Comparison of ENCODE assay signal across 26 cellular contexts in genomic region chr9:134637696-134638502, GRCh38. TPM values are rescaled to one million over a fixed set of nuclear protein-coding genes. Genes with fewer than 3 reads are reported as not detected.
DNase-seq lines count a peak whose midpoint lies in the region; ATAC-seq and TF ChIP-seq lines count a peak whose summit lies in the region.
"Had no signal": no experiment of that assay in that cellular context is flagged by ENCODE, and none has a peak within 500 bp of the region (broad histone marks: within the 10 kb centered on the region; RNA-seq: fewer than 3 reads in every experiment).

No MANE protein-coding gene starts in this region.

- H2AFZ ChIP-seq in GM23338 (0 out of 2 replicates have a peak overlapping the region, but pooled peaks have one; percentile 43), trophoblast cell (ENCODE audit: insufficient read depth, low read length, poor library complexity) (no peak overlapping the region)

- H3K36me3 ChIP-seq in GM23338 (ENCODE audit: insufficient read depth) (no peaks in the 10 kb centered on the region), trophoblast cell (ENCODE audit: control insufficient read depth in 1 of 2, insufficient read depth in 2 of 2, low read length in 2 of 2) (peaks cover 0 to 2% of the 10 kb centered on the region in 2 experiments)
- H3K36me3 ChIP-seq: gastroesophageal sphincter, prostate gland, uterus had no signal

- POLR2A ChIA-PET in activated CD8-positive, alpha-beta T cell treated with anti-CD3 and anti-CD28 coated beads, Interleukin-2, amount 10 ng/mL, durations not matched to agents 7 days and 5 days (lab: Charles Lee) = no interaction called here

- no peak for TF ChIP-seq CTCF in GM23338 (conservative IDR thresholded peaks at IDR 0.05; ENCODE audit: low read depth in 2 of 2)

- H2BK5ac ChIP-seq in trophoblast cell (ENCODE audit: low read depth, low read length, poor library complexity) = no peak overlapping the region

- peaks cover 24% of the 10 kb centered on the region; the same call in 2 of the 3 replicates for H3K4me1 Mint-ChIP-seq in GM23338
- H3K4me1 Mint-ChIP-seq in activated CD8-positive, alpha-beta T cell treated with anti-CD3 and anti-CD28 coated beads, Interleukin-2, amount 10 ng/mL, durations not matched to agents 7 days and 5 days (ENCODE audit: low read depth) = no peaks in the 10 kb centered on the region
- H3K4me1 Mint-ChIP-seq: activated CD4-positive, alpha-beta T cell treated with anti-CD3 and anti-CD28 coated beads, Interleukin-2, amount 10 ng/mL, durations not matched to agents 24 days and 14 days; activated CD8-positive, alpha-beta memory T cell treated with anti-CD3 and anti-CD28 coated beads, Interleukin-2, amount 10 ng/mL, durations not matched to agents 7 days and 5 days had no signal

- no peak overlapping the region for H3K4me3 Mint-ChIP-seq in GM23338
- H3K4me3 Mint-ChIP-seq in activated CD8-positive, alpha-beta T cell treated with anti-CD3 and anti-CD28 coated beads, Interleukin-2, amount 10 ng/mL, durations not matched to agents 7 days and 5 days = no peak overlapping the region
- H3K4me3 Mint-ChIP-seq: activated CD4-positive, alpha-beta T cell treated with anti-CD3 and anti-CD28 coated beads, Interleukin-2, amount 10 ng/mL, durations not matched to agents 24 days and 14 days; activated CD8-positive, alpha-beta memory T cell treated with anti-CD3 and anti-CD28 coated beads, Interleukin-2, amount 10 ng/mL, durations not matched to agents 7 days and 5 days had no signal

- ATAC-seq in GM23338 = no peak
- ATAC-seq in activated CD8-positive, alpha-beta T cell treated with anti-CD3 and anti-CD28 coated beads, Interleukin-2, amount 10 ng/mL, durations not matched to agents 7 days and 5 days = no peak
- ATAC-seq: activated CD8-positive, alpha-beta memory T cell treated with anti-CD3 and anti-CD28 coated beads, Interleukin-2, amount 10 ng/mL, durations not matched to agents 7 days and 5 days; body of pancreas; gastroesophageal sphincter; GM12878 had no signal

- H3K9me3 Mint-ChIP-seq in GM23338 = no peaks in the 10 kb centered on the region
- H3K9me3 Mint-ChIP-seq in activated CD8-positive, alpha-beta T cell treated with anti-CD3 and anti-CD28 coated beads, Interleukin-2, amount 10 ng/mL, durations not matched to agents 7 days and 5 days (ENCODE audit: insufficient read depth) = no peaks in the 10 kb centered on the region
- H3K9me3 Mint-ChIP-seq: activated CD4-positive, alpha-beta T cell treated with anti-CD3 and anti-CD28 coated beads, Interleukin-2, amount 10 ng/mL, durations not matched to agents 24 days and 14 days had no signal

- H4K12ac ChIP-seq in trophoblast cell (ENCODE audit: low read depth, low read length) = no peak overlapping the region

- H3K4me1 ChIP-seq in GM23338 (ENCODE audit: insufficient read depth) = peaks cover 13% of the 10 kb centered on the region; the same call in 1 of the 2 replicates
- H3K4me1 ChIP-seq in trophoblast cell (ENCODE audit: control insufficient read depth in 1 of 2, insufficient read depth in 2 of 2, low read length in 2 of 2) = peaks cover 18 to 19% of the 10 kb centered on the region in 2 experiments
- H3K4me1 ChIP-seq: uterus had no signal

- no peak overlapping the region for H4K8ac ChIP-seq in trophoblast cell (ENCODE audit: low read depth, low read length)

- H3F3A ChIP-seq in GM23338 (replicated peaks; ENCODE audit: low read depth) = 0 out of 2 replicates have a peak, but pooled peaks cover 3% of the 10 kb centered on the region

- H3K9me3 ChIP-seq in trophoblast cell (ENCODE audit: insufficient read depth, low read depth, low read length) = peaks cover 2% of the 10 kb centered on the region
- H3K9me3 ChIP-seq: body of pancreas, gastroesophageal sphincter, prostate gland, uterus had no signal

- H4K91ac ChIP-seq in trophoblast cell (ENCODE audit: low read depth, low read length) = peak overlapping the region; percentile 57

- H3K4me3 ChIP-seq in GM23338 (no peak overlapping the region), trophoblast cell (ENCODE audit: low read depth, low read length) (no peak overlapping the region)
- H3K4me3 ChIP-seq: body of pancreas, gastroesophageal sphincter, GM12878, lung, prostate gland, uterus had no signal

- peak overlapping the region; percentile 34 for H3K18ac ChIP-seq in trophoblast cell (ENCODE audit: low read length)

- CTCF ChIA-PET in activated CD8-positive, alpha-beta T cell treated with anti-CD3 and anti-CD28 coated beads, Interleukin-2, amount 10 ng/mL, durations not matched to agents 7 days and 5 days (lab: Charles Lee) = no interaction called here

- peak overlapping the region; percentile 18 for H2BK120ac ChIP-seq in trophoblast cell (ENCODE audit: insufficient read depth, low read length, poor library complexity)

- no peak overlapping the region for H3K9ac ChIP-seq in trophoblast cell (ENCODE audit: low read length)

- H3K79me2 ChIP-seq in GM23338 (replicated peaks; ENCODE audit: insufficient read depth) (no peaks in the 10 kb centered on the region), trophoblast cell (ENCODE audit: control insufficient read depth, insufficient read depth, low read length, poor library complexity) (peaks cover 14% of the 10 kb centered on the region)

- H3K27ac ChIP-seq in GM23338 (ENCODE audit: low read depth) = no peak overlapping the region
- H3K27ac ChIP-seq in trophoblast cell (ENCODE audit: low read depth, low read length) = no peak overlapping the region
- H3K27ac ChIP-seq: body of pancreas, prostate gland, uterus, VCaP had no signal

- H3K27me3 Mint-ChIP-seq in GM23338 (ENCODE audit: insufficient read depth, low read depth, poor library complexity) = peaks cover 24% of the 10 kb centered on the region
- H3K27me3 Mint-ChIP-seq in activated CD8-positive, alpha-beta T cell treated with anti-CD3 and anti-CD28 coated beads, Interleukin-2, amount 10 ng/mL, durations not matched to agents 7 days and 5 days (ENCODE audit: low read depth) = peaks cover 12% of the 10 kb centered on the region
- H3K27me3 Mint-ChIP-seq: CD4-positive, CD25-positive, alpha-beta regulatory T cell had no signal

- H4K20me1 ChIP-seq in GM23338 (replicated peaks; ENCODE audit: insufficient read depth) = no peaks in the 10 kb centered on the region

- peak overlapping the region; percentile 22 for H3K14ac ChIP-seq in trophoblast cell (ENCODE audit: low read length)

- H3K36me3 Mint-ChIP-seq in GM23338 (ENCODE audit: low read depth) = no peaks in the 10 kb centered on the region
- no peaks in the 10 kb centered on the region for H3K36me3 Mint-ChIP-seq in activated CD8-positive, alpha-beta T cell treated with anti-CD3 and anti-CD28 coated beads, Interleukin-2, amount 10 ng/mL, durations not matched to agents 7 days and 5 days (ENCODE audit: low read depth)
- H3K36me3 Mint-ChIP-seq: activated CD8-positive, alpha-beta memory T cell treated with anti-CD3 and anti-CD28 coated beads, Interleukin-2, amount 10 ng/mL, durations not matched to agents 7 days and 5 days; CD4-positive, CD25-positive, alpha-beta regulatory T cell had no signal

- DNase-seq in GM23338 (ENCODE audit: low spot score) (no peak), SHP77 treated with DMSO at 0.1 percent for 48 hours (lab: John Stamatoyannopoulos, UW) (peak; percentile 24), islet precursor cell (peak; percentile 54), trophoblast cell (peak; percentile 59 to 73), SIG-M5 (lab: John Stamatoyannopoulos, UW) (no peak), OCI-M1 (lab: John Stamatoyannopoulos, UW) (no peak), NCI-H2081 treated with DMSO at 0.1 percent for 48 hours (lab: John Stamatoyannopoulos, UW) (no peak)
- no peak for DNase-seq in activated CD8-positive, alpha-beta T cell treated with anti-CD3 and anti-CD28 coated beads, Interleukin-2, amount 10 ng/mL, durations not matched to agents 7 days and 5 days
- DNase-seq: activated CD4-positive, alpha-beta T cell treated with anti-CD3 and anti-CD28 coated beads, Interleukin-2, amount 10 ng/mL, durations not matched to agents 24 days and 14 days; activated CD8-positive, alpha-beta memory T cell treated with anti-CD3 and anti-CD28 coated beads, Interleukin-2, amount 10 ng/mL, durations not matched to agents 7 days and 5 days; activated T-cell treated with anti-CD3 and anti-CD28 coated beads, Interleukin-2, amount 50 U/mL, for 48 hours; CD4-positive, CD25-positive, alpha-beta regulatory T cell; cerebellar nuclear complex; NCI-H1105; NCI-H2029; NCI-H226; NCI-H69; stimulated activated naive CD4-positive, alpha-beta T cell treated with Interleukin-2 at 50 U/mL for 16 hours; uterus had no signal

- peak overlapping the region; percentile 27 for H2AK5ac ChIP-seq in trophoblast cell (ENCODE audit: low read length)

- no peak overlapping the region for H3K4ac ChIP-seq in trophoblast cell (ENCODE audit: low read depth, low read length)

- no peak overlapping the region for H3K23ac ChIP-seq in trophoblast cell (ENCODE audit: low read length)

- no peaks in the 10 kb centered on the region for H3K9me2 ChIP-seq in GM23338 (ENCODE audit: insufficient read depth)

- H2BK12ac ChIP-seq in trophoblast cell (ENCODE audit: low read length) = peak overlapping the region; percentile 42

- no CpG with 5 or more reads among the region's 23 CpGs for WGBS in trophoblast cell (ENCODE audit: extremely low coverage, insufficient coverage, insufficient read length)

- peaks cover 5% of the 10 kb centered on the region; the same call in 1 of the 2 replicates for H3K27me3 ChIP-seq in GM23338 (ENCODE audit: insufficient read depth)
- H3K27me3 ChIP-seq in trophoblast cell (ENCODE audit: insufficient read depth, low read length) = no peaks in the 10 kb centered on the region
- H3K27me3 ChIP-seq: gastroesophageal sphincter, uterus had no signal

- H3K4me2 ChIP-seq in GM23338 (no peak overlapping the region), trophoblast cell (ENCODE audit: low read length) (no peak overlapping the region)

- peaks cover 20% of the 10 kb centered on the region for H3K79me1 ChIP-seq in trophoblast cell (ENCODE audit: low read length)

- no peak overlapping the region for H3K27ac Mint-ChIP-seq in GM23338
- no peak overlapping the region for H3K27ac Mint-ChIP-seq in activated CD8-positive, alpha-beta T cell treated with anti-CD3 and anti-CD28 coated beads, Interleukin-2, amount 10 ng/mL, durations not matched to agents 7 days and 5 days
- H3K27ac Mint-ChIP-seq: activated CD4-positive, alpha-beta T cell treated with anti-CD3 and anti-CD28 coated beads, Interleukin-2, amount 10 ng/mL, durations not matched to agents 24 days and 14 days; activated CD8-positive, alpha-beta memory T cell treated with anti-CD3 and anti-CD28 coated beads, Interleukin-2, amount 10 ng/mL, durations not matched to agents 7 days and 5 days; CD4-positive, CD25-positive, alpha-beta regulatory T cell had no signal

TF ChIP-seq in GM23338, 12 proteins besides CTCF, POLR2A, EP300 and RAD21 (continues in another document):
- TF ChIP-seq CREB1 (CRISPR knock-in tag; IDR thresholded peaks at IDR 0.05; ENCODE audit: low read depth) = no peak
- no peak for TF ChIP-seq ZNF331 (CRISPR knock-in tag; IDR thresholded peaks at IDR 0.05; ENCODE audit: low read depth)

RNA-seq across cellular contexts. Expression of gene COL5A1, which starts 3.7 kb away (rescaled TPM):
- total RNA-seq in GM23338 (2014; rRNA removed; shearing (Covaris generic)) = 12.3 and 13.1 TPM in 2 replicates
- 2.5 and 3.3 TPM in 2 replicates for polyA plus RNA-seq in GM23338 (2016; fragmentation: Nextera tagmentation; extraction: Ambion mirVana)
- 431 and 476 TPM in 2 replicates for polyA plus RNA-seq in trophoblast cell (2013)
- under 1 TPM; 0.05 to 0.08 TPM for total RNA-seq in activated CD8-positive, alpha-beta T cell treated with anti-CD3 and anti-CD28 coated beads, Interleukin-2, amount 10 ng/mL, durations not matched to agents 7 days and 5 days
- total RNA-seq: activated CD4-positive, alpha-beta T cell treated with anti-CD3 and anti-CD28 coated beads, Interleukin-2, amount 10 ng/mL, durations not matched to agents 24 days and 14 days; MCF 10A had no signal

Comparison
In these comparisons a context has a peak if more than half of its experiments do, and no peak if none do; other contexts are left out.
1. DNase-seq: peak in SHP77 treated with DMSO at 0.1 percent for 48 hours (single experiment), islet precursor cell (single experiment) and trophoblast cell (2 of 2); none in GM23338 (single experiment), SIG-M5 (single experiment), OCI-M1 (single experiment), activated CD8-positive, alpha-beta T cell treated with anti-CD3 and anti-CD28 coated beads, Interleukin-2, amount 10 ng/mL, durations not matched to agents 7 days and 5 days (single experiment) and NCI-H2081 treated with DMSO at 0.1 percent for 48 hours (single experiment).
2. RNA of gene COL5A1, which starts 3.7 kb away (total RNA-seq): 12.3 to 13.1 TPM in GM23338; 0.05 to 0.08 TPM in activated CD8-positive, alpha-beta T cell treated with anti-CD3 and anti-CD28 coated beads, Interleukin-2, amount 10 ng/mL, durations not matched to agents 7 days and 5 days; every median in the first group is over 10 times any median in the second.